ENCODE assay signal across 8 cellular contexts in the genomic region with DNA sequence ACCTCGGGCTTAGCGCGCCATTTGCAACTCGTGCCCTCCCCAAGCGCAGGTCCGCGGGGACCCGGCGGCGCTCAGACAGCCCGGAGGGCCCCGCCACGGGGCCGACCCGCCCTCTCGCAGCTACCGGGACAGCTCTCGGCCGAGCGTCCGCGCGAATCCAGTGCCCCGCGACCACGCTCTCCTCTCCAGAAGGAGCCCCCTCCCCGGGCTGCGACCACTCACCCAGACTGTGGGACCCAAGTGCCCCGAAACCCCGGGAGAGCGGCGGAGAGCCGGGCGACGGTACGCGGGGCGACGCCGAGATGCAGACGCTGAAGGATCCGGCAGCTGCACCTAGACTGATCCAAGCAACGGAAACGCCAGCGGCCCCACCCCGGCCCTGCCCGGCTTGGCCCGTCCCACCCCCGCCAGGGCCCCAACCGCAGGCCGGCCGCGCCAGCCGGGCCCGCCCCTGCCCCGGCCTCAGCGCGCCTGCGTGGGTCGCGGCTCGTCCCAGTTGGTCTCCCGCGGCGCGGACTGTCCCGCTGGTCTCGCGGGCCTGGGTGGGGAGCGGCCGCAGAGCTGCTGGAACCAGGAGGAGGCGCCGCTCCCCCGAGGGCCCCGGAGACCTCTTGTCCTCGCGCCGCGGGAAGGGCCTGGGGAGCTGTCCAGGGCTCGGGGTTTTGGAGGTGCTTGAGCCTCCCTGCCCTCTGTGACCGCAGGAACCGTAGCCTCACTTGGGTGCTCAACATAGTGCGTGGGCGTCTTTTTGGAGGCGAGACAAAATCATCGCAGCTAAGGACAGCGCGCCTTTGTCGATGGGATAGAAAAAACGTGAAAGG. TPM values are rescaled to one million over a fixed set of nuclear protein-coding genes. Genes with fewer than 3 reads are reported as not detected.
A peak's percentile ranks its signal among the peaks of the same experiment; 100 is the strongest.
DNase-seq lines count a peak whose midpoint lies in the region; ATAC-seq, FAIRE-seq and TF ChIP-seq lines count a peak whose summit lies in the region.

Gene ANXA5, minus strand, starts transcription at position 340 of the 821 bp plus-strand sequence. CDS start 391 bp downstream, outside the sequence.

- peak; percentile 73 for FAIRE-seq in GM18507 (lab: Jason Lieb, UNC)

- no peaks in the 10 kb centered on the region for H3K9me3 Mint-ChIP-seq in chondrocyte (ENCODE audit: low read depth)

- DNase-seq in 8988T, result peak; percentile 28
- DNase-seq in GM18507 (ENCODE audit: extremely low spot score, insufficient read length, low read depth), result peak; percentile 61
- peak; percentile 35 for DNase-seq in NCI-H2227 treated with DMSO at 0.1 percent for 48 hours (lab: John Stamatoyannopoulos, UW)
- DNase-seq in chondrocyte (ENCODE audit: low spot score), result peak; percentile 96
- peak; percentile 64 for DNase-seq in kidney glomerular epithelial cell (lab: John Stamatoyannopoulos, UW)
- DNase-seq in stimulated activated CD4-positive, alpha-beta T cell treated with anti-CD3 and anti-CD28 coated beads, Interleukin-15, amount 100 ng/mL, for 48 hours (ENCODE audit: low read depth in 2 of 2), result peak; percentile 55 to 56

- H3K4me1 Mint-ChIP-seq in chondrocyte (ENCODE audit: low read depth), result peaks cover 23% of the 10 kb centered on the region

- peak; percentile 94 for ATAC-seq in HG02970 (IDR thresholded peaks at IDR 0.05; ENCODE audit: low FRiP score, unreplicated experiment)
- peak; percentile 89 to 90 for ATAC-seq in activated CD4-positive, CD25-positive, alpha-beta regulatory T cell treated with anti-CD3 and anti-CD28 coated beads, Interleukin-2, amount 50 U/mL, for 24 hours

- no peaks in the 10 kb centered on the region for H3K27me3 Mint-ChIP-seq in chondrocyte (ENCODE audit: low read depth)

- peaks cover 13% of the 10 kb centered on the region for H3K36me3 Mint-ChIP-seq in chondrocyte (ENCODE audit: low read depth)

- peak within 1 kb of the TSS; percentile 100 for H3K27ac Mint-ChIP-seq in chondrocyte (ENCODE audit: unreplicated experiment)

- peak within 1 kb of the TSS; percentile 99 for H3K4me3 Mint-ChIP-seq in chondrocyte (ENCODE audit: unreplicated experiment)

- TF ChIP-seq CTCF in chondrocyte (IDR thresholded peaks at IDR 0.05), result peak; percentile 76

RNA-seq across cellular contexts. Expression of gene ANXA5, which starts in this region (rescaled TPM):
- total RNA-seq in chondrocyte, result 585 to 828 TPM (median 589 TPM) in 3 replicates

Comparison
In these comparisons a context has a peak if more than half of its experiments do, and no peak if none do; other contexts are left out.
1. Peak in every context shown above with its lines: DNase-seq and ATAC-seq.
2. DNase-seq: peak in every context shown above with its lines; median percentile 96 in chondrocyte; 64 in kidney glomerular epithelial cell; 61 in GM18507; 56 in stimulated activated CD4-positive, alpha-beta T cell treated with anti-CD3 and anti-CD28 coated beads, Interleukin-15, amount 100 ng/mL, for 48 hours; 35 in NCI-H2227 treated with DMSO at 0.1 percent for 48 hours; 28 in 8988T.